8 cellular contexts compared by ENCODE assay signal in the genomic region with DNA sequence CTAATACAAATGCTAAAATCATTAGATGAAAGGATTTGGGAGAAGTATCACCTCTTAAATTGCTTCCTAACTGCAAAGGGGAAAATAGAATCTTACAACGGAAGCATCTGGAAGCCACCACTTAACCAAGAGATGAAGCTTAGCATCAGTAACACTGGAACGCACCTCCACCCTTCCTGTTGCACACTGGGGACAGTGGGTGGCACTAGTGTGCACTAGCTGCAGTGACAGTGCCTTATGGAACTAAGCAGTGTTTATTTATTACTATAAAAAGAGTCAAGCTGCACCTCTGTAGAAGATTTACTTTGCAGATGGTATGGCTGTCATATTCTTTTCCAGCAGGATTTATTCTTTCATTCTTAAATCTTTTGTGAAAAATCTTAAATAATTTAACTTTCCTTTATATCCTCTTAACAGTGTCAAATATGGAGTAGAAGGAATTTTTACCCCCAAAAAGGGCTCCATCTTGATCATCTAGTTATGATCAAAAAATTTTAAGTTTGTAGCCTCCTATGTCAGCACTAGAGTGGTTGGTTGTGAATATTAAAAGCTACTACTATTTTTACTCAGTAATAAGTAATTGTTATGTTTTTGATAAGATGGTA.
DNase-seq lines count a peak whose midpoint lies in the region; ATAC-seq and TF ChIP-seq lines count a peak whose summit lies in the region.

No MANE protein-coding gene starts in this region.

- POLR2A ChIA-PET in activated naive CD8-positive, alpha-beta T cell treated with anti-CD3 and anti-CD28 coated beads, Interleukin-2, amount 10 ng/mL, durations not matched to agents 7 days and 5 days (lab: Charles Lee): no interaction called here

- no peaks in the 10 kb centered on the region for H3K27me3 Mint-ChIP-seq in activated naive CD8-positive, alpha-beta T cell treated with anti-CD3 and anti-CD28 coated beads, Interleukin-2, amount 10 ng/mL, durations not matched to agents 7 days and 5 days

- no peak for TF ChIP-seq POLR2A in sigmoid colon (IDR thresholded peaks at IDR 0.05)

- peak; percentile 73 for ATAC-seq in GM19328 (IDR thresholded peaks at IDR 0.05; ENCODE audit: unreplicated experiment)
- peak; percentile 76 for ATAC-seq in activated naive CD8-positive, alpha-beta T cell treated with anti-CD3 and anti-CD28 coated beads, Interleukin-2, amount 10 ng/mL, durations not matched to agents 7 days and 5 days (ENCODE audit: low read depth)

- H3K4me3 ChIP-seq in sigmoid colon: no peak overlapping the region
- H3K4me3 ChIP-seq in tibial artery: no peak overlapping the region

- intact Hi-C loops in sigmoid colon (cut with DNase I): no loop called here
- intact Hi-C loops in tibial artery (cut with DNase I; ENCODE audit: low total_unique reads): no loop called here

- no peak overlapping the region for H3K4me3 Mint-ChIP-seq in activated naive CD8-positive, alpha-beta T cell treated with anti-CD3 and anti-CD28 coated beads, Interleukin-2, amount 10 ng/mL, durations not matched to agents 7 days and 5 days

- WGBS in sigmoid colon, 2 donors: 33 to 36% methylated on average over 2 of the region's 2 CpGs

- peaks cover 2% of the 10 kb centered on the region for H3K4me1 Mint-ChIP-seq in activated naive CD8-positive, alpha-beta T cell treated with anti-CD3 and anti-CD28 coated beads, Interleukin-2, amount 10 ng/mL, durations not matched to agents 7 days and 5 days

- H3K36me3 ChIP-seq in sigmoid colon (no peaks in the 10 kb centered on the region), tibial artery (no peaks in the 10 kb centered on the region)

- H3K36me3 Mint-ChIP-seq in activated naive CD8-positive, alpha-beta T cell treated with anti-CD3 and anti-CD28 coated beads, Interleukin-2, amount 10 ng/mL, durations not matched to agents 7 days and 5 days: no peaks in the 10 kb centered on the region

- H3K9me3 Mint-ChIP-seq in activated naive CD8-positive, alpha-beta T cell treated with anti-CD3 and anti-CD28 coated beads, Interleukin-2, amount 10 ng/mL, durations not matched to agents 7 days and 5 days: no peaks in the 10 kb centered on the region

- H3K27ac ChIP-seq in sigmoid colon (no peak overlapping the region), tibial artery (no peak overlapping the region)

- H3K4me1 ChIP-seq in sigmoid colon: peaks cover 0 to 15% (median 0%) of the 10 kb centered on the region in 4 donors
- H3K4me1 ChIP-seq in tibial artery: no peaks in the 10 kb centered on the region

- no peak overlapping the region for H3K27ac Mint-ChIP-seq in activated naive CD8-positive, alpha-beta T cell treated with anti-CD3 and anti-CD28 coated beads, Interleukin-2, amount 10 ng/mL, durations not matched to agents 7 days and 5 days

- TF ChIP-seq CTCF in sigmoid colon (IDR thresholded peaks at IDR 0.05): no peak
- TF ChIP-seq CTCF in tibial artery (IDR thresholded peaks at IDR 0.05): no peak

- TF ChIP-seq EP300 in sigmoid colon (IDR thresholded peaks at IDR 0.05): no peak

- peak; percentile 20 for DNase-seq in DMS53 treated with DMSO at 0.1 percent for 48 hours (lab: John Stamatoyannopoulos, UW; ENCODE audit: unreplicated experiment)
- DNase-seq in NCI-H1436 (lab: John Stamatoyannopoulos, UW): peak; percentile 51
- DNase-seq in activated naive CD8-positive, alpha-beta T cell treated with anti-CD3 and anti-CD28 coated beads, Interleukin-2, amount 10 ng/mL, durations not matched to agents 7 days and 5 days: no peak
- peak; percentile 68 for DNase-seq in inferior parietal cortex (ENCODE audit: extremely low spot score)
- DNase-seq in germinal center (ENCODE audit: low spot score): no peak
- no peak for DNase-seq in sigmoid colon
- DNase-seq in tibial artery: no peak

- no peaks in the 10 kb centered on the region for H3K27me3 ChIP-seq in sigmoid colon
- H3K27me3 ChIP-seq in tibial artery: no peaks in the 10 kb centered on the region

- H3K9me3 ChIP-seq in sigmoid colon (no peaks in the 10 kb centered on the region), tibial artery (no peaks in the 10 kb centered on the region)

Comparison
In these comparisons a context has a peak if more than half of its experiments do, and no peak if none do; other contexts are left out.
1. DNase-seq: peak in DMS53 treated with DMSO at 0.1 percent for 48 hours (single experiment), NCI-H1436 (single experiment) and inferior parietal cortex (single experiment); none in activated naive CD8-positive, alpha-beta T cell treated with anti-CD3 and anti-CD28 coated beads, Interleukin-2, amount 10 ng/mL, durations not matched to agents 7 days and 5 days (single experiment), germinal center (single experiment), sigmoid colon (single experiment) and tibial artery (0 of 2).